In the genomic region with DNA sequence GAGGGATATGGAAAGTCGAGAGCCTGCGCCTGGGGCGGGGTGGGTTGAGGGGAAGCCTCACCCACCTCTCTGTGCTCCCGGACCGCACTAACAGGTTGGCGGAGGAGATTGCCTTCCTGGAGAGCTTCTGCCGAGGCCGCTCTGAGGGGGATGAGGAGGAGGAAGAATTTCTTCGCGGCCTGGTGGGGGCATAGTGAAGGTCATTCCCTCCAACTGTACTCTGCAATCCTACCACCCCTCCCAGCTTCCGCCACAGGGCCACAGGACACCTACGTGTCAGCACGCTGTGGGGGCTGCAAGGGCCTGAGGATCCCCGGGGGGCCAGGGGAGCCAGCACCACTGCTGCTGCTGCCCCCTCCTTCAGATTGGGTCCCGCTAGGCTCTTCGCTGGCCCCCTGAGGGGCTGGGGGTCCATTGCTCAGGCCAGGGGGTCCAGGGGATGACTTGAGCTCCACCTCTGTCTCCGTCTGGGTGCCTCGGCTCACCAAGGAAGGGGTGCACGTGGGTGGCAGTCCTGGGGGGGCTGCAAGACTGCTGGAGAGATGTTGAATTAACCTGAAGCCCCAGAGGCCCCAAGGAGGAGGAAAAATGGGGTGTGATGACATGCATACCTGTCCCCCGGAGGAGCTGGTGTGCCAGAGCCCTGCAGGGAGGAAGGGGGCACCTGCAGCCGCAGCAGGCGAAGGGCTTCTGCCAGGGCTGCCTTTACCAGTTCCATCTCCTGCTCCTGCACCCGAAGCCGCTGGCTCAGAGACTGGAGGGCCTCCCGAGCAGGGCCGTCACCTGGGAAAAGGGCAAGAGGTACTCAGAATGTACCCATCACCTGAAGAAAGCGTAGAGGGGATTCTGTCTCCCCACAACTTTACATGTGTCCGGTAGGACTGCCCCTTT, we compare ENCODE assay signal across 8 cellular contexts. TPM values are rescaled to one million over a fixed set of nuclear protein-coding genes. Genes with fewer than 3 reads are reported as not detected.
DNase-seq lines count a peak whose midpoint lies in the region; ATAC-seq and TF ChIP-seq lines count a peak whose summit lies in the region.

No MANE protein-coding gene starts in this region.

- intact Hi-C loops in left ventricle myocardium inferior (cut with micrococcal nuclease) (no loop called here), cardiac septum (cut with DNase I) (no loop called here), breast epithelium (cut with DNase I; ENCODE audit: low total_unique reads) (no loop called here)

- ATAC-seq in HG02970 (IDR thresholded peaks at IDR 0.05; ENCODE audit: low FRiP score, unreplicated experiment), result no peak

- H3K36me3 ChIP-seq in left ventricle myocardium inferior (peaks cover 32% of the 10 kb centered on the region), breast epithelium (no peaks in the 10 kb centered on the region)

- no peaks in the 10 kb centered on the region for H3K27me3 ChIP-seq in left ventricle myocardium inferior (ENCODE audit: low read depth)
- no peaks in the 10 kb centered on the region for H3K27me3 ChIP-seq in breast epithelium
- H3K27me3 ChIP-seq in mononuclear cell (ENCODE audit: insufficient read depth, low read length), result no peaks in the 10 kb centered on the region

- no peak for TF ChIP-seq POLR2A in breast epithelium (IDR thresholded peaks at IDR 0.05)

- TF ChIP-seq CTCF in left ventricle myocardium inferior (IDR thresholded peaks at IDR 0.05; ENCODE audit: borderline replicate concordance) (no peak), breast epithelium (IDR thresholded peaks at IDR 0.05) (no peak)

- H3K9me3 ChIP-seq in left ventricle myocardium inferior (replicated peaks) (no peaks in the 10 kb centered on the region), breast epithelium (no peaks in the 10 kb centered on the region), mononuclear cell (ENCODE audit: low read depth, low read length) (no peaks in the 10 kb centered on the region)

- H3K27ac ChIP-seq in left ventricle myocardium inferior (replicated peaks) (peak overlapping the region; percentile 96), breast epithelium (peak overlapping the region; percentile 97 to 99)

- peaks cover 39% of the 10 kb centered on the region for H3K4me1 ChIP-seq in left ventricle myocardium inferior
- peaks cover 7% of the 10 kb centered on the region in 2 donors for H3K4me1 ChIP-seq in breast epithelium
- H3K4me1 ChIP-seq in mononuclear cell (ENCODE audit: insufficient read depth, low read length), result peaks cover 32% of the 10 kb centered on the region

- H3K4me3 ChIP-seq in left ventricle myocardium inferior (peak overlapping the region; percentile 76), breast epithelium (peak overlapping the region; percentile 73 to 85 (median 85)), mononuclear cell (ENCODE audit: low read length) (peak overlapping the region; percentile 69)

- DNase-seq in left ventricle myocardium inferior (no peak), cardiac septum (ENCODE audit: low spot score) (no peak), breast epithelium (ENCODE audit: low spot score in 2 of 2) (no peak), DMS 273 (lab: John Stamatoyannopoulos, UW; ENCODE audit: unreplicated experiment) (no peak), NCI-H69 (lab: John Stamatoyannopoulos, UW) (no peak), ureter (ENCODE audit: low spot score) (no peak)

RNA-seq across cellular contexts. Expression of a gene that starts 1.5 kb away (rescaled TPM):
- total RNA-seq in left ventricle myocardium inferior (14.6 TPM), cardiac septum (29.6 TPM), breast epithelium (10 to 100 TPM; 34.7 to 58.7 (median 35.7) TPM), mononuclear cell (32.2 TPM), ureter (83.2 TPM)

RNA-seq across cellular contexts. Expression of a gene that starts 2.0 kb away (rescaled TPM):
- total RNA-seq in left ventricle myocardium inferior (2.0 TPM), cardiac septum (6.0 TPM), breast epithelium (10 to 100 TPM in 2 of 3 donors, 1 to 10 TPM in 1; 8.5 to 11.5 (median 11.0) TPM), mononuclear cell (1.3 TPM), ureter (5.4 TPM)

RNA-seq across cellular contexts. Expression of a gene that starts 9.4 kb away (rescaled TPM):
- 26.3 TPM for total RNA-seq in left ventricle myocardium inferior
- 36.8 TPM for total RNA-seq in cardiac septum
- total RNA-seq in breast epithelium, result 10 to 100 TPM; 61.3 to 92.8 (median 85.5) TPM
- total RNA-seq in mononuclear cell, result 102 TPM
- 128 TPM for total RNA-seq in ureter

RNA-seq across cellular contexts. Expression of a gene that starts 10.7 kb away (rescaled TPM):
- total RNA-seq in left ventricle myocardium inferior, result 13.2 TPM
- total RNA-seq in cardiac septum, result 16.0 TPM
- total RNA-seq in breast epithelium, result 10 to 100 TPM; 19.0 to 38.0 (median 29.6) TPM
- 15.7 TPM for total RNA-seq in mononuclear cell
- total RNA-seq in ureter, result 50.7 TPM

RNA-seq across cellular contexts. Expression of a gene that starts 19.7 kb away (rescaled TPM):
- total RNA-seq in left ventricle myocardium inferior (12.5 TPM), cardiac septum (11.7 TPM), breast epithelium (10 to 100 TPM in 2 of 3 donors, 1 to 10 TPM in 1; 7.7 to 12.1 (median 10.7) TPM), mononuclear cell (3.3 TPM), ureter (30.4 TPM)
